ENCODE assay signal across 1 cellular context in the genomic region with DNA sequence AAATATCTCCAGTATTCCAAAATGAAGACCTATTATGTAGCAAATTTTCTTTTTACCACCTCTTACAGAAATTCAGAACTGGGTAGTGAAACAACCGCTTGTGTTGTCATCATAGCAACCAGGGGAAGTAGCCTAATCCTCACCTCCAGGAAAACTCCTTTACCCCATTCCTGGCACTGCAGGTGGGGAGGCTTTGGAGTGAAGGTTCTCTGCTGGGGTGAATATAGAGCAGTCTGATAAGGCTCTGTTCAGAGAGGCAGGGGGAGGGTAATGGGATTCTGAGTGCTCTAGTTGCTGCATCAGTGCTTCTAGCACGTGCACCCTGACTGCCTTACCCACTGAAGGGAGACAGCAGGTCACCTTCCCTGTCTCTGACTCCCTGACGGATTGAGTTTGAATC.
TF ChIP-seq lines count a peak whose summit lies in the region.

No MANE protein-coding gene starts in this region.

TF ChIP-seq in H1, 55 proteins besides CTCF, POLR2A, EP300 and RAD21 (continued from another document):
- TF ChIP-seq EZH2 (IDR thresholded peaks at IDR 0.05; ENCODE audit: low read depth, low read length, severe bottlenecking) (no peak), CHD7 (IDR thresholded peaks at IDR 0.05; ENCODE audit: insufficient replicate concordance, low read length) (no peak), CBX5 (IDR thresholded peaks at IDR 0.05; ENCODE audit: low read depth, low read length) (no peak), SIX5 (IDR thresholded peaks at IDR 0.05; ENCODE audit: low read depth, low read length) (no peak), E2F6 (IDR thresholded peaks at IDR 0.05) (no peak), HDAC2 (IDR thresholded peaks at IDR 0.05; ENCODE audit: borderline replicate concordance in 1 of 2, low read depth in 2 of 2, low read length in 2 of 2) (0 out of 4 replicates have a peak, but pooled peaks of 1 of the 2 experiments have one; percentile 48), MAX (IDR thresholded peaks at IDR 0.05) (no peak; the same call in 1 of the 2 replicates), JUND (IDR thresholded peaks at IDR 0.05; ENCODE audit: low read length) (no peak)
TF ChIP-seq in H1: peak in this region for 3.
